In the genomic region with DNA sequence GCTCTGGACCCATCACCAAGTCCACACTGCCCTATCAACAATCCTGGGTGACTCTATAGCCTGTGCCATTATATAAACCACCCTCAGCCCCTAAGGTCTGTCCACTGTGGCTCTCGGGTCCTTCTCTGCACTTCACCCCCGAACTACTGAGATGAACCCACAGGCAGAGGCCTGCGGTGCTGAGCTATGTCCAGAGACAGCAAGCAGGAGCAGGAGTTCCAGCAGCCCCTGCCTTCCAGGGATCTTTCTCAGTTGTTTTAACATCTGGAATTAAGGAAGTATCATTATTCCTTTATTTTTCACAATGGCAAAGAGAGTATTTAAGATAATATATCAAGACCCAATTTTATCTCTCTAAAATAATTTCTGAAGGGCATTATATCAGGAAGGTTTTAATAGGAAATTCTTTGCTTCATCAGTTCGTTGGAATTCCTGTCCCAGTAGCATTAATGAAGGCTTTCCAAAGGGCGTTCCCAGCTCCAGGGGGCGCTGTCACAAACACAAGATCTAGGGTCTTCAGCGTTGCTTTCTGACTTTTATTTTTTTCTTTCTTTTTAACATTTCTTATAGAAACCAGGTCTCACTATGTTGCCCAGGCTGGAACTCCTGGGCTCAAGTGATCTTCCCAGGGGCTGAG, we compare ENCODE assay signal across 9 cellular contexts. TPM values are rescaled to one million over a fixed set of nuclear protein-coding genes. Genes with fewer than 3 reads are reported as not detected.
A peak's percentile ranks its signal among the peaks of the same experiment; 100 is the strongest.
DNase-seq lines count a peak whose midpoint lies in the region; ATAC-seq, FAIRE-seq and TF ChIP-seq lines count a peak whose summit lies in the region.
"Had no signal": no experiment of that assay in that cellular context is flagged by ENCODE, and none has a peak within 500 bp of the region (broad histone marks: within the 10 kb centered on the region; RNA-seq: fewer than 3 reads in every experiment).

No MANE protein-coding gene starts in this region.

- H3K4me1 ChIP-seq in GM23338 (ENCODE audit: insufficient read depth) (peaks cover 21% of the 10 kb centered on the region), K562 (replicated peaks in 1 of 2; ENCODE audit: control insufficient read depth in 2 of 2, insufficient read depth in 2 of 2, low read length in 2 of 2) (no peaks in the 10 kb centered on the region; a peak in 2 of 5 replicates), HepG2 (ENCODE audit: insufficient read depth, low read length) (no peaks in the 10 kb centered on the region)

- BruUV-seq in K562 (replicated peaks; lab: Mats Ljungman, UMichigan) (no TSS peak), HepG2 (replicated peaks; lab: Mats Ljungman, UMichigan) (no TSS peak)

- CTCF ChIA-PET in K562 (lab: Yijun Ruan, JAX; ENCODE audit: low intra/inter-chr PET ratio) (interaction anchor here (0.7 to 1.1 kb wide), 3 partner anchors 19 to 342 kb away, joined by 3 to 7 read pairs (median 3); no protein-coding TSS in a partner anchor), HepG2 (lab: Yijun Ruan, JAX; ENCODE audit: low intra/inter-chr PET ratio, low total read pairs) (interaction anchor here (1.4 to 2.0 kb wide), 2 partner anchors 244 to 284 kb away, joined by 11 to 12 read pairs; no protein-coding TSS in a partner anchor)

- peak overlapping the region; percentile 94 for H3K27ac Mint-ChIP-seq in GM23338
- H3K27ac Mint-ChIP-seq in T-helper 2 cell treated with Interferon-gamma antibody and Interleukin-4, amounts not matched to agents 5 μg/mL and 100 μg/mL, for 36 hours: no peak overlapping the region

- peaks cover 3% of the 10 kb centered on the region; the same call in 1 of the 2 replicates for H3F3A ChIP-seq in GM23338 (replicated peaks; ENCODE audit: low read depth)

- peak; percentile 63 for FAIRE-seq in K562 (lab: Jason Lieb, UNC)
- FAIRE-seq in HepG2 (lab: Jason Lieb, UNC): no peak

- H3K27me3 ChIP-seq in GM23338 (ENCODE audit: insufficient read depth): no peaks in the 10 kb centered on the region
- H3K27me3 ChIP-seq in K562 (ENCODE audit: control insufficient read depth in 2 of 2, insufficient read depth in 2 of 2, low read length in 2 of 2): no peaks in the 10 kb centered on the region
- no peaks in the 10 kb centered on the region for H3K27me3 ChIP-seq in HepG2 (ENCODE audit: control insufficient read depth in 1 of 2, insufficient read depth in 2 of 2, low read length in 2 of 2)

- peaks cover 17% of the 10 kb centered on the region for H3K27me3 Mint-ChIP-seq in GM23338 (ENCODE audit: insufficient read depth, low read depth, poor library complexity)
- H3K27me3 Mint-ChIP-seq in T-helper 2 cell treated with Interferon-gamma antibody and Interleukin-4, amounts not matched to agents 5 μg/mL and 100 μg/mL, for 36 hours (ENCODE audit: low read depth): no peaks in the 10 kb centered on the region

- H2AFZ ChIP-seq in GM23338 (no peak overlapping the region), K562 (ENCODE audit: low read depth, low read length) (no peak overlapping the region), HepG2 (ENCODE audit: low read length) (no peak overlapping the region)

- peaks cover 9% of the 10 kb centered on the region for H3K36me3 ChIP-seq in GM23338 (ENCODE audit: insufficient read depth)
- peaks cover 24% of the 10 kb centered on the region; the same call in 1 of the 3 replicates for H3K36me3 ChIP-seq in K562 (ENCODE audit: control insufficient read depth, insufficient read depth, low read length)
- peaks cover 59 to 90% of the 10 kb centered on the region in 2 experiments for H3K36me3 ChIP-seq in HepG2 (replicated peaks in 1 of 2; ENCODE audit: control insufficient read depth in 1 of 2, insufficient read depth in 2 of 2, low read length in 2 of 2)

- H3K9me3 Mint-ChIP-seq in GM23338: peaks cover 20% of the 10 kb centered on the region
- H3K9me3 Mint-ChIP-seq in T-helper 2 cell treated with Interferon-gamma antibody and Interleukin-4, amounts not matched to agents 5 μg/mL and 100 μg/mL, for 36 hours: no peaks in the 10 kb centered on the region

- DNase-seq in AG08395 (ENCODE audit: low spot score) (peak; percentile 38), GM23338 (ENCODE audit: low spot score) (peak; percentile 91), K562 (ENCODE audit: extremely low read depth in 1 of 4, low spot score in 3 of 4) (peak; percentile 15 to 44 (median 26)), HepG2 (ENCODE audit: low spot score) (peak; percentile 53), occipital lobe (lab: John Stamatoyannopoulos, UW) (no peak), GDM1 (lab: John Stamatoyannopoulos, UW) (no peak), SIG-M5 treated with dmso at 0.1 percent for 504 hours (lab: John Stamatoyannopoulos, UW; ENCODE audit: unreplicated experiment) (no peak)
- DNase-seq in T-helper 2 cell treated with Interferon-gamma antibody and Interleukin-4, amounts not matched to agents 5 μg/mL and 100 μg/mL, for 36 hours (ENCODE audit: low spot score): no peak

- H4K20me1 ChIP-seq in GM23338 (replicated peaks; ENCODE audit: insufficient read depth) (peaks cover 5% of the 10 kb centered on the region), K562 (replicated peaks; ENCODE audit: control insufficient read depth, insufficient read depth, low read length) (no peaks in the 10 kb centered on the region), HepG2 (ENCODE audit: insufficient read depth, low read length) (peaks cover 85% of the 10 kb centered on the region)

- POLR2A ChIA-PET in K562 (lab: Yijun Ruan, JAX) (interaction anchor here (0.6 to 0.8 kb wide), 2 partner anchors 247 to 280 kb away, joined by 3 read pairs; no protein-coding TSS in a partner anchor), HepG2 (lab: Yijun Ruan, JAX) (interaction anchor here (1.8 kb wide), 1 partner anchor 13 kb away, joined by 3 read pairs; no protein-coding TSS in a partner anchor)

- peak; percentile 50 for ATAC-seq in GM23338
- peak; percentile 67 for ATAC-seq in K562
- ATAC-seq in HepG2: no peak

- H3K9me1 ChIP-seq in K562 (ENCODE audit: control insufficient read depth, insufficient read depth, low read length): peaks cover 5% of the 10 kb centered on the region

- no peak for TF ChIP-seq POLR2A in K562 (conservative IDR thresholded peaks at IDR 0.05)
- TF ChIP-seq POLR2A in HepG2 (IDR thresholded peaks at IDR 0.05; ENCODE audit: insufficient read depth in 1 of 2, low read depth in 2 of 2, low read length in 2 of 2): no peak

- peaks cover 53% of the 10 kb centered on the region for H3K36me3 Mint-ChIP-seq in GM23338 (ENCODE audit: low read depth)
- peaks cover 40% of the 10 kb centered on the region for H3K36me3 Mint-ChIP-seq in T-helper 2 cell treated with Interferon-gamma antibody and Interleukin-4, amounts not matched to agents 5 μg/mL and 100 μg/mL, for 36 hours (ENCODE audit: low read depth)

- TF ChIP-seq EP300 in K562 (IDR thresholded peaks at IDR 0.05; ENCODE audit: low read length) (no peak), HepG2 (IDR thresholded peaks at IDR 0.05; ENCODE audit: low read depth in 2 of 2, low read length in 2 of 2) (no peak), HepG2 (CRISPR knock-in tag; IDR thresholded peaks at IDR 0.05; ENCODE audit: borderline replicate concordance) (no peak)

- 22% methylated on average over 4 of the region's 7 CpGs for WGBS in K562 (ENCODE audit: insufficient coverage, low coverage, missing lambda C conversion rate)
- WGBS in HepG2 (ENCODE audit: low lambda C conversion rate): 78% methylated on average over 7 of the region's 7 CpGs

- H3K9me2 ChIP-seq in GM23338 (ENCODE audit: insufficient read depth): no peaks in the 10 kb centered on the region

- TF ChIP-seq RAD21 in K562 (CRISPR knock-in tag; conservative IDR thresholded peaks at IDR 0.05 in 1 of 2, IDR thresholded peaks at IDR 0.05 in 1 of 2) (peak in 1 of 2 experiments; percentile 27; a peak in 1 of 4 replicates), HepG2 (CRISPR knock-in tag; IDR thresholded peaks at IDR 0.05) (no peak; the same call in 1 of the 2 replicates)

- peak; percentile 77 to 99 for TF ChIP-seq CTCF in GM23338 (conservative IDR thresholded peaks at IDR 0.05; ENCODE audit: low read depth in 2 of 2)
- TF ChIP-seq CTCF in K562 (IDR thresholded peaks at IDR 0.05 in 2 of 3, conservative IDR thresholded peaks at IDR 0.05 in 1 of 3; ENCODE audit: insufficient read depth in 2 of 3, low read depth in 1 of 3, low read length in 3 of 3): peak; percentile 53 to 61 (median 59)
- TF ChIP-seq CTCF in HepG2 (CRISPR knock-in tag; IDR thresholded peaks at IDR 0.05): peak; percentile 63

- no peak overlapping the region for H3K4me3 ChIP-seq in GM23338
- no peak overlapping the region for H3K4me3 ChIP-seq in K562
- no peak overlapping the region for H3K4me3 ChIP-seq in HepG2 (replicated peaks in 1 of 3; ENCODE audit: insufficient read depth in 1 of 3, low read depth in 2 of 3, low read length in 3 of 3)
- H3K4me3 ChIP-seq: HAP-1 had no signal

- peak overlapping the region; percentile 90 for H3K27ac ChIP-seq in GM23338 (ENCODE audit: low read depth)
- H3K27ac ChIP-seq in K562 (ENCODE audit: extremely low read depth, low read depth, low read length): no peak overlapping the region
- no peak overlapping the region for H3K27ac ChIP-seq in HepG2 (ENCODE audit: extremely low read length, insufficient read depth, low read length)

- peaks cover 82% of the 10 kb centered on the region for H3K79me2 ChIP-seq in GM23338 (replicated peaks; ENCODE audit: insufficient read depth)
- H3K79me2 ChIP-seq in K562 (ENCODE audit: control insufficient read depth, insufficient read depth, low read length): no peaks in the 10 kb centered on the region
- peaks cover 83% of the 10 kb centered on the region for H3K79me2 ChIP-seq in HepG2 (ENCODE audit: insufficient read depth, low read length)

- 0 out of 2 replicates have a peak overlapping the region, but pooled peaks have one; percentile 26 for H3K4me2 ChIP-seq in GM23338
- H3K4me2 ChIP-seq in K562 (ENCODE audit: insufficient read depth, low read length): no peak overlapping the region
- no peak overlapping the region for H3K4me2 ChIP-seq in HepG2 (ENCODE audit: low read depth, low read length)

- intact Hi-C loops in K562 (cut with micrococcal nuclease): loop anchor here (5.0 kb wide), 1 partner anchor 343 kb away; no protein-coding TSS in a partner anchor
- intact Hi-C loops in HepG2 (cut with micrococcal nuclease; ENCODE audit: unreplicated experiment): loop anchor here (1.0 to 5.0 kb wide), 2 partner anchors 243 to 285 kb away; no protein-coding TSS in a partner anchor

- no peak overlapping the region for H3K4me3 Mint-ChIP-seq in GM23338
- H3K4me3 Mint-ChIP-seq in T-helper 2 cell treated with Interferon-gamma antibody and Interleukin-4, amounts not matched to agents 5 μg/mL and 100 μg/mL, for 36 hours: no peak overlapping the region

- 0 out of 2 replicates have a peak, but pooled peaks cover 2% of the 10 kb centered on the region for H3K9me3 ChIP-seq in K562 (replicated peaks; ENCODE audit: control insufficient read depth, insufficient read depth, low read depth, low read length)
- H3K9me3 ChIP-seq in HepG2 (ENCODE audit: low read length): no peaks in the 10 kb centered on the region

- H3K4me1 Mint-ChIP-seq in GM23338: peaks cover 52% of the 10 kb centered on the region
- H3K4me1 Mint-ChIP-seq in T-helper 2 cell treated with Interferon-gamma antibody and Interleukin-4, amounts not matched to agents 5 μg/mL and 100 μg/mL, for 36 hours (ENCODE audit: low read depth): peaks cover 6% of the 10 kb centered on the region

- in situ Hi-C loops in K562 (cut with MboI): no loop called here
- in situ Hi-C loops in HepG2 (cut with HindIII; ENCODE audit: extremely low pct_ligation_motif_present, low pct_unique_long_range_greater_than_20kb): no loop called here

- H3K9ac ChIP-seq in K562 (ENCODE audit: insufficient read depth in 1 of 2, low read depth in 2 of 2, low read length in 2 of 2) (no peak overlapping the region), HepG2 (ENCODE audit: insufficient read depth, low read depth, low read length) (no peak overlapping the region)

RNA-seq across cellular contexts. Expression of a gene that starts 27.3 kb away (rescaled TPM):
- total RNA-seq in GM23338 (2014; rRNA removed; shearing (Covaris generic)): 105 and 109 TPM in 2 replicates
- polyA plus RNA-seq in GM23338 (2016; fragmentation: Nextera tagmentation; extraction: Ambion mirVana) (113 and 125 TPM in 2 replicates), K562 (2011; rRNA removed) (9.2 and 12.0 TPM in 2 replicates), K562 (2014; fragmentation: Illumina TruSeq; extraction: Trizol) (16.9 and 20.1 TPM in 2 replicates), K562 (2014; fragmentation: Nextera tagmentation; extraction: Ambion mirVana) (under 1 TPM; 0.84 to 0.95 TPM), K562 (2014; rRNA removed) (17.2 and 17.6 TPM in 2 replicates), HepG2 (2011; rRNA removed) (150 and 195 TPM in 2 replicates)
- total RNA-seq in K562 (2011; cell fraction: chromatin; rRNA removed; ENCODE audit: low replicate concordance): 66.3 and 83.0 TPM in 2 replicates
- 45.0 and 45.3 TPM in 2 replicates for total RNA-seq in K562 (2011; cell fraction: nucleolus; rRNA removed)
- 45.3 and 46.8 TPM in 2 replicates for total RNA-seq in K562 (2011; cell fraction: nucleoplasm; rRNA removed)
- total RNA-seq in K562 (2014; rRNA removed) (21.5 and 28.1 TPM in 2 replicates), K562 (2014; rRNA removed; fragmentation: Illumina TruSeq; extraction: Trizol) (13.3 and 14.7 TPM in 2 replicates), K562 (2015; rRNA removed; fragmentation: Illumina TruSeq; extraction: Trizol) (23.0 and 24.0 TPM in 2 replicates), K562 (2021) (25.7 and 32.0 TPM in 2 replicates), HepG2 (2016; rRNA removed; fragmentation: Illumina TruSeq; extraction: Trizol) (97.1 and 222 TPM in 2 replicates), occipital lobe (5.6 TPM)
- 7.0 and 8.1 TPM in 2 replicates for polyA plus RNA-seq in K562 (2011; cell fraction: cytosol; rRNA removed)
- 21.0 and 24.9 TPM in 2 replicates for polyA plus RNA-seq in K562 (2011; cell fraction: nucleus; rRNA removed)
- polyA plus RNA-seq in K562 (2012): 23.1 and 33.3 TPM in 2 replicates
- 11.9 and 12.7 TPM in 2 replicates for polyA minus RNA-seq in K562 (2011; rRNA and poly(A)+ RNA removed)
- polyA minus RNA-seq in K562 (2011; cell fraction: cytosol; rRNA and poly(A)+ RNA removed): 13.5 and 17.6 TPM in 2 replicates
- 12.1 and 18.4 TPM in 2 replicates for polyA minus RNA-seq in K562 (2011; cell fraction: nucleus; rRNA and poly(A)+ RNA removed)
- 35.1 and 38.1 TPM in 2 replicates for total RNA-seq in HepG2 (2016; cell fraction: cytosol; rRNA removed; fragmentation: Illumina TruSeq; extraction: Trizol; ENCODE audit: low read depth)
- total RNA-seq in HepG2 (2016; cell fraction: insoluble cytoplasmic fraction; rRNA removed; fragmentation: Illumina TruSeq; extraction: Trizol): 75.4 and 223 TPM in 2 replicates
- total RNA-seq in HepG2 (2016; cell fraction: membrane; rRNA removed; fragmentation: Illumina TruSeq; extraction: Trizol): 33.7 and 37.4 TPM in 2 replicates
- total RNA-seq in HepG2 (2016; cell fraction: nucleus; rRNA removed; fragmentation: Illumina TruSeq; extraction: Trizol): 254 and 316 TPM in 2 replicates
- polyA plus RNA-seq in HepG2 (2011; cell fraction: cytosol; rRNA removed): 97.1 and 99.8 TPM in 2 replicates
- 402 and 429 TPM in 2 replicates for polyA plus RNA-seq in HepG2 (2011; cell fraction: nucleus; rRNA removed)
- 190 and 218 TPM in 2 replicates for polyA plus RNA-seq in HepG2 (2012)
- polyA plus RNA-seq in HepG2 (2016; cell fraction: cytosol; fragmentation: Illumina TruSeq; extraction: Trizol; ENCODE audit: low read depth): 14.1 and 14.3 TPM in 2 replicates
- polyA plus RNA-seq in HepG2 (2016; cell fraction: insoluble cytoplasmic fraction; fragmentation: Illumina TruSeq; extraction: Trizol; ENCODE audit: low read depth): 67.5 and 88.2 TPM in 2 replicates
- 15.3 and 18.4 TPM in 2 replicates for polyA plus RNA-seq in HepG2 (2016; cell fraction: membrane; fragmentation: Illumina TruSeq; extraction: Trizol; ENCODE audit: low read depth)
- 548 and 573 TPM in 2 replicates for polyA plus RNA-seq in HepG2 (2016; cell fraction: nucleus; fragmentation: Illumina TruSeq; extraction: Trizol; ENCODE audit: insufficient read depth, low read depth)
- 18.3 and 157 TPM in 2 replicates for polyA minus RNA-seq in HepG2 (2011; rRNA and poly(A)+ RNA removed; ENCODE audit: low replicate concordance)
- polyA minus RNA-seq in HepG2 (2011; cell fraction: cytosol; rRNA and poly(A)+ RNA removed): 155 and 192 TPM in 2 replicates
- 198 and 205 TPM in 2 replicates for polyA minus RNA-seq in HepG2 (2011; cell fraction: nucleus; rRNA and poly(A)+ RNA removed)

RNA-seq across cellular contexts. Expression of a gene that starts 45.0 kb away (rescaled TPM):
- not detected in 2 replicates for total RNA-seq in GM23338 (2014; rRNA removed; shearing (Covaris generic))
- polyA plus RNA-seq in GM23338 (2016; fragmentation: Nextera tagmentation; extraction: Ambion mirVana) (not detected in 2 replicates), K562 (2011; rRNA removed) (not detected in 2 replicates), K562 (2014; fragmentation: Illumina TruSeq; extraction: Trizol) (not detected in 2 replicates), K562 (2014; fragmentation: Nextera tagmentation; extraction: Ambion mirVana) (not detected), K562 (2014; rRNA removed) (not detected in 2 replicates), HepG2 (2011; rRNA removed) (not detected in 2 replicates)
- not detected in 2 replicates for total RNA-seq in K562 (2011; cell fraction: chromatin; rRNA removed; ENCODE audit: low replicate concordance)
- total RNA-seq in K562 (2011; cell fraction: nucleolus; rRNA removed): not detected in 2 replicates
- total RNA-seq in K562 (2011; cell fraction: nucleoplasm; rRNA removed): not detected in 2 replicates
- total RNA-seq in K562 (2014; rRNA removed) (not detected in 2 replicates), K562 (2014; rRNA removed; fragmentation: Illumina TruSeq; extraction: Trizol) (not detected in 2 replicates), K562 (2015; rRNA removed; fragmentation: Illumina TruSeq; extraction: Trizol) (not detected in 2 replicates), K562 (2021) (not detected in 2 replicates), HepG2 (2016; rRNA removed; fragmentation: Illumina TruSeq; extraction: Trizol) (0.35 TPM in 1 of 2 replicates, not detected in the other), occipital lobe (not detected)
- polyA plus RNA-seq in K562 (2011; cell fraction: cytosol; rRNA removed): not detected in 2 replicates
- not detected in 2 replicates for polyA plus RNA-seq in K562 (2011; cell fraction: nucleus; rRNA removed)
- polyA plus RNA-seq in K562 (2012): not detected in 2 replicates
- not detected in 2 replicates for polyA minus RNA-seq in K562 (2011; rRNA and poly(A)+ RNA removed)
- not detected in 2 replicates for polyA minus RNA-seq in K562 (2011; cell fraction: cytosol; rRNA and poly(A)+ RNA removed)
- not detected in 2 replicates for polyA minus RNA-seq in K562 (2011; cell fraction: nucleus; rRNA and poly(A)+ RNA removed)
- 0.53 TPM in 1 of 2 replicates, not detected in the other for total RNA-seq in HepG2 (2016; cell fraction: cytosol; rRNA removed; fragmentation: Illumina TruSeq; extraction: Trizol; ENCODE audit: low read depth)
- total RNA-seq in HepG2 (2016; cell fraction: insoluble cytoplasmic fraction; rRNA removed; fragmentation: Illumina TruSeq; extraction: Trizol): not detected in 2 replicates
- total RNA-seq in HepG2 (2016; cell fraction: membrane; rRNA removed; fragmentation: Illumina TruSeq; extraction: Trizol): not detected in 2 replicates
- not detected in 2 replicates for total RNA-seq in HepG2 (2016; cell fraction: nucleus; rRNA removed; fragmentation: Illumina TruSeq; extraction: Trizol)
- not detected in 2 replicates for polyA plus RNA-seq in HepG2 (2011; cell fraction: cytosol; rRNA removed)
- polyA plus RNA-seq in HepG2 (2011; cell fraction: nucleus; rRNA removed): not detected in 2 replicates
- polyA plus RNA-seq in HepG2 (2012): not detected in 2 replicates
- not detected in 2 replicates for polyA plus RNA-seq in HepG2 (2016; cell fraction: cytosol; fragmentation: Illumina TruSeq; extraction: Trizol; ENCODE audit: low read depth)
- not detected in 2 replicates for polyA plus RNA-seq in HepG2 (2016; cell fraction: insoluble cytoplasmic fraction; fragmentation: Illumina TruSeq; extraction: Trizol; ENCODE audit: low read depth)
- not detected in 2 replicates for polyA plus RNA-seq in HepG2 (2016; cell fraction: membrane; fragmentation: Illumina TruSeq; extraction: Trizol; ENCODE audit: low read depth)
- not detected in 2 replicates for polyA plus RNA-seq in HepG2 (2016; cell fraction: nucleus; fragmentation: Illumina TruSeq; extraction: Trizol; ENCODE audit: insufficient read depth, low read depth)
- not detected in 2 replicates for polyA minus RNA-seq in HepG2 (2011; rRNA and poly(A)+ RNA removed; ENCODE audit: low replicate concordance)
- polyA minus RNA-seq in HepG2 (2011; cell fraction: cytosol; rRNA and poly(A)+ RNA removed): not detected in 2 replicates
- not detected in 2 replicates for polyA minus RNA-seq in HepG2 (2011; cell fraction: nucleus; rRNA and poly(A)+ RNA removed)

Comparison
In these comparisons a context has a peak if more than half of its experiments do, and no peak if none do; other contexts are left out.
1. DNase-seq: peak in AG08395 (single experiment), GM23338 (single experiment), K562 (4 of 4) and HepG2 (single experiment); none in occipital lobe (single experiment), GDM1 (single experiment), T-helper 2 cell treated with Interferon-gamma antibody and Interleukin-4, amounts not matched to agents 5 μg/mL and 100 μg/mL, for 36 hours (single experiment) and SIG-M5 treated with dmso at 0.1 percent for 504 hours (single experiment).
2. Peak in every context shown above with its lines, with median percentiles within 50 percentile points of each other: CTCF ChIP-seq.